21 cellular contexts compared by ENCODE assay signal in the genomic region with DNA sequence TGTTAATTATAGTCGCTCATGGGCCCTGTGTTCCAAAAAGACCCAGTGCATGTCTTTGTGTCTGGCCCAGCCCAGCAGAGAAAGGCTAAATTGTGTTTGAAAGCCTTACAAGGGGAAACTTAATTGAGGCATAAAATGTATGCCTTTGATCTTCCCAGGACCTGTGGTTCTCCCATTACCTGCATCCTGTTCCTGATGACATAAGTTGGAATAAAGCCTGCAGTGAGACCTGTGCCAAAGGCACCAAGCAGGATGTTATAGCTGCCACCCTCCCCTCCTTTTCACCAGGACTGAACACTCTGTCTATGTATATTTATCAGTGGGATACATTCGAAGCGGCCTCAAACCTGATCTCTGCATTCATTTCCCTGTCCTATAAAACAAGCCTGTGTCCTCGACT. TPM values are rescaled to one million over a fixed set of nuclear protein-coding genes. Genes with fewer than 3 reads are reported as not detected.
"Had no signal": no experiment of that assay in that cellular context is flagged by ENCODE, and none has a peak within 500 bp of the region (broad histone marks: within the 10 kb centered on the region; RNA-seq: fewer than 3 reads in every experiment).

No MANE protein-coding gene starts in this region.

- H3K27me3 ChIP-seq: body of pancreas, neural progenitor cell, vagina had no signal

- H3K4me2 ChIP-seq: neural progenitor cell, smooth muscle cell had no signal

- H3K36me3 ChIP-seq: cardiac muscle cell, left ventricle myocardium inferior, neural progenitor cell, sigmoid colon, transverse colon, vagina had no signal

- ATAC-seq: activated CD4-positive, CD25-positive, alpha-beta regulatory T cell treated with anti-CD3 and anti-CD28 coated beads, Interleukin-2, amount 50 U/mL, for 24 hours; activated T-cell treated with anti-CD3 and anti-CD28 coated beads, Interleukin-2, amount 50 U/mL, for 72 hours; body of pancreas; esophagus mucosa; naive thymus-derived CD8-positive, alpha-beta T cell; stimulated activated naive B cell treated with anti-CD40 and anti-IgM and Interleukin-4, amounts not matched to agents 10 μg/mL and 1 μg/mL and 100 μg/mL, for 72 hours had no signal

- DNase-seq: activated CD4-positive, alpha-beta memory T cell treated with anti-CD3 and anti-CD28 coated beads, Interleukin-2, amount 10 ng/mL, durations not matched to agents 7 days and 5 days; activated CD4-positive, alpha-beta T cell treated with anti-CD3 and anti-CD28 coated beads, Interleukin-2, amount 10 ng/mL, durations not matched to agents 24 days and 14 days; activated effector memory CD4-positive, alpha-beta T cell treated with anti-CD3 and anti-CD28 coated beads, Interleukin-2, amount 50 U/mL, for 16 hours; activated naive CD4-positive, alpha-beta T cell treated with anti-CD3 and anti-CD28 coated beads, Interleukin-2, amount 10 ng/mL, durations not matched to agents 7 days and 5 days; activated T-cell treated with anti-CD3 and anti-CD28 coated beads, Interleukin-2, amount 50 U/mL, for 72 hours; body of pancreas; effector CD8-positive, alpha-beta T cell; foreskin melanocyte; left ventricle myocardium inferior; naive thymus-derived CD8-positive, alpha-beta T cell; posterior cingulate gyrus; sigmoid colon; stimulated activated CD4-positive, alpha-beta T cell treated with anti-CD3 and anti-CD28 coated beads, Interleukin-15, amount 100 ng/mL, for 24 hours; stimulated activated naive B cell treated with anti-CD40 and anti-IgM and Interleukin-4, amounts not matched to agents 10 μg/mL and 1 μg/mL and 100 μg/mL, for 72 hours; transverse colon had no signal

- H3K4me1 ChIP-seq: neural progenitor cell, vagina had no signal

- H3K9me3 ChIP-seq: body of pancreas, left ventricle myocardium inferior, sigmoid colon, transverse colon, vagina had no signal

- H3K9ac ChIP-seq: neural progenitor cell had no signal

- H3K4me3 ChIP-seq: body of pancreas, cardiac muscle cell, left ventricle myocardium inferior, neural progenitor cell, sigmoid colon, smooth muscle cell, transverse colon, vagina had no signal

- H2AFZ ChIP-seq: neural progenitor cell had no signal

- H3K27ac ChIP-seq: body of pancreas, cardiac muscle cell, left ventricle myocardium inferior, neural progenitor cell, sigmoid colon, transverse colon, vagina had no signal

RNA-seq across cellular contexts. Expression of a gene that starts 43.4 kb away (rescaled TPM):
- total RNA-seq: activated CD4-positive, alpha-beta T cell treated with anti-CD3 and anti-CD28 coated beads, Interleukin-2, amount 10 ng/mL, durations not matched to agents 24 days and 14 days had no signal
